In the genomic region with DNA sequence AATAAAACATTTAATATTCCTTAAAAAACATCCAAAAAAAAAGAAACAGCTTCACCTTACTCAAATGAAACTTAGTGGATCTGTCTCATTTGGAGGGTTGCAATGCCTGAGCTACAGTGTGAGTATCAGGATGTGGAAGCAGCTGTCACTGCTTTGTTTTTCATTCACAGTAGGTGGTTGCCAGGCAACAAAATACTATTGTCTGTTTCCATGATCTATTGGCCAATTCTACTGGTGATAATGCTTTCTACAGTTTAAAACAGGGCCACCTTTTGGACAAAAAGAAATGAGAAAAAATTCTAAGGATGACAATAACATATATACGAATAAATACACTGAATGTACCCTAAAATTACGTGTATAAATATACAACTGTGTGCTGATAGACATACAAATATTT, we compare ENCODE assay signal across 10 cellular contexts. TPM values are rescaled to one million over a fixed set of nuclear protein-coding genes. Genes with fewer than 3 reads are reported as not detected.
A peak's percentile ranks its signal among the peaks of the same experiment; 100 is the strongest.
DNase-seq lines count a peak whose midpoint lies in the region; ATAC-seq and TF ChIP-seq lines count a peak whose summit lies in the region.
"Had no signal": no experiment of that assay in that cellular context is flagged by ENCODE, and none has a peak within 500 bp of the region (broad histone marks: within the 10 kb centered on the region; RNA-seq: fewer than 3 reads in every experiment).

No MANE protein-coding gene starts in this region.

- H3K27me3 Mint-ChIP-seq in brain = peaks cover 5% of the 10 kb centered on the region
- H3K27me3 Mint-ChIP-seq in naive thymus-derived CD4-positive, alpha-beta T cell = peaks cover 40 to 48% (median 42%) of the 10 kb centered on the region in 5 donors

- H3K4me1 ChIP-seq in naive thymus-derived CD4-positive, alpha-beta T cell (ENCODE audit: control insufficient read depth in 2 of 2, insufficient read depth in 2 of 2, low read length in 2 of 2) = peaks cover 0 to 4% of the 10 kb centered on the region in 2 donors
- H3K4me1 ChIP-seq in thyroid gland (peaks cover 15 to 22% of the 10 kb centered on the region in 2 donors), upper lobe of left lung (peaks cover 21 to 28% (median 23%) of the 10 kb centered on the region in 4 donors)

- no peak overlapping the region for H3K4me3 ChIP-seq in naive thymus-derived CD4-positive, alpha-beta T cell (ENCODE audit: low read length)
- no peak overlapping the region for H3K4me3 ChIP-seq in thyroid gland (replicated peaks in 1 of 3)
- H3K4me3 ChIP-seq in upper lobe of left lung = no peak overlapping the region

- CTCF ChIA-PET in naive thymus-derived CD4-positive, alpha-beta T cell (lab: Charles Lee) = no interaction called here

- peak; percentile 42 for ATAC-seq in naive thymus-derived CD4-positive, alpha-beta T cell
- ATAC-seq in HG03520 (IDR thresholded peaks at IDR 0.05; ENCODE audit: unreplicated experiment) (no peak), HG02981 (IDR thresholded peaks at IDR 0.05; ENCODE audit: unreplicated experiment) (no peak), upper lobe of left lung (ENCODE audit: low FRiP score in 2 of 2) (no peak)

- H3K4me1 Mint-ChIP-seq in brain = peaks cover 75% of the 10 kb centered on the region
- H3K4me1 Mint-ChIP-seq in naive thymus-derived CD4-positive, alpha-beta T cell = peaks cover 0 to 20% (median 13%) of the 10 kb centered on the region in 7 donors

- H3K27ac Mint-ChIP-seq in brain = peak overlapping the region; percentile 11 to 93 (median 66)
- H3K27ac Mint-ChIP-seq in naive thymus-derived CD4-positive, alpha-beta T cell = no peak overlapping the region
- H3K27ac Mint-ChIP-seq: activated naive CD4-positive, alpha-beta T cell treated with anti-CD3 and anti-CD28 coated beads, Interleukin-2, amount 10 ng/mL, durations not matched to agents 7 days and 5 days had no signal

- peaks cover 0 to 10% of the 10 kb centered on the region in 2 donors for H3K27me3 ChIP-seq in naive thymus-derived CD4-positive, alpha-beta T cell (ENCODE audit: control insufficient read depth in 2 of 2, insufficient read depth in 2 of 2, low read length in 2 of 2)
- H3K27me3 ChIP-seq in thyroid gland (no peaks in the 10 kb centered on the region), upper lobe of left lung (peaks cover 0 to 23% (median 13%) of the 10 kb centered on the region in 4 donors)

- no peaks in the 10 kb centered on the region for H3K36me3 Mint-ChIP-seq in brain
- no peaks in the 10 kb centered on the region for H3K36me3 Mint-ChIP-seq in naive thymus-derived CD4-positive, alpha-beta T cell
- H3K36me3 Mint-ChIP-seq: activated naive CD4-positive, alpha-beta T cell treated with anti-CD3 and anti-CD28 coated beads, Interleukin-2, amount 10 ng/mL, durations not matched to agents 7 days and 5 days had no signal

- no peaks in the 10 kb centered on the region for H3K9me3 ChIP-seq in naive thymus-derived CD4-positive, alpha-beta T cell (ENCODE audit: control insufficient read depth in 2 of 3, low read length in 3 of 3)
- H3K9me3 ChIP-seq in thyroid gland (no peaks in the 10 kb centered on the region), upper lobe of left lung (no peaks in the 10 kb centered on the region)

- no peaks in the 10 kb centered on the region for H3K36me3 ChIP-seq in naive thymus-derived CD4-positive, alpha-beta T cell (ENCODE audit: control insufficient read depth in 2 of 3, insufficient read depth in 3 of 3, low read length in 3 of 3)
- no peaks in the 10 kb centered on the region for H3K36me3 ChIP-seq in thyroid gland
- H3K36me3 ChIP-seq in upper lobe of left lung = no peaks in the 10 kb centered on the region

- peak; percentile 21 for DNase-seq in GM10266 (ENCODE audit: extremely low spot score)
- peak; percentile 85 for DNase-seq in NCI-H146 treated with DMSO at 0.1 percent for 48 hours (lab: John Stamatoyannopoulos, UW; ENCODE audit: unreplicated experiment)
- no peak for DNase-seq in naive thymus-derived CD4-positive, alpha-beta T cell
- DNase-seq in thyroid gland = no peak
- DNase-seq in upper lobe of left lung = no peak
- DNase-seq: activated naive CD4-positive, alpha-beta T cell treated with anti-CD3 and anti-CD28 coated beads, Interleukin-2, amount 10 ng/mL, durations not matched to agents 7 days and 5 days; stimulated activated CD4-positive, alpha-beta T cell treated with anti-CD3 and anti-CD28 coated beads, Interleukin-15, amount 100 ng/mL, for 24 hours had no signal

- intact Hi-C loops in naive thymus-derived CD4-positive, alpha-beta T cell (cut with micrococcal nuclease) = no loop called here
- intact Hi-C loops in thyroid gland (cut with DNase I) = no loop called here

- H3K9me3 Mint-ChIP-seq in brain = no peaks in the 10 kb centered on the region
- no peaks in the 10 kb centered on the region for H3K9me3 Mint-ChIP-seq in naive thymus-derived CD4-positive, alpha-beta T cell
- H3K9me3 Mint-ChIP-seq: activated naive CD4-positive, alpha-beta T cell treated with anti-CD3 and anti-CD28 coated beads, Interleukin-2, amount 10 ng/mL, durations not matched to agents 7 days and 5 days had no signal

- WGBS in thyroid gland, 2 donors = 83 to 90% methylated on average over 2 of the region's 2 CpGs
- 84 to 87% methylated on average over 2 of the region's 2 CpGs for WGBS in upper lobe of left lung, 2 donors

- H3K4me3 Mint-ChIP-seq in brain = peak overlapping the region; percentile 81 to 97 (median 87)
- H3K4me3 Mint-ChIP-seq in naive thymus-derived CD4-positive, alpha-beta T cell = no peak overlapping the region
- H3K4me3 Mint-ChIP-seq: activated naive CD4-positive, alpha-beta T cell treated with anti-CD3 and anti-CD28 coated beads, Interleukin-2, amount 10 ng/mL, durations not matched to agents 7 days and 5 days had no signal

- TF ChIP-seq EP300 in upper lobe of left lung (IDR thresholded peaks at IDR 0.05) = no peak

- H3K27ac ChIP-seq in naive thymus-derived CD4-positive, alpha-beta T cell (ENCODE audit: low read depth, low read length) = no peak overlapping the region
- H3K27ac ChIP-seq in thyroid gland (no peak overlapping the region), upper lobe of left lung (no peak overlapping the region)

- POLR2A ChIA-PET in naive thymus-derived CD4-positive, alpha-beta T cell (lab: Charles Lee) = no interaction called here

- TF ChIP-seq CTCF in GM10266 (IDR thresholded peaks at IDR 0.05; ENCODE audit: control insufficient read depth, insufficient read depth, low read depth, missing control alignments) (no peak), brain (conservative IDR thresholded peaks at IDR 0.05) (no peak), thyroid gland (IDR thresholded peaks at IDR 0.05) (no peak), upper lobe of left lung (IDR thresholded peaks at IDR 0.05) (no peak)

- TF ChIP-seq POLR2A in thyroid gland (IDR thresholded peaks at IDR 0.05) (no peak), upper lobe of left lung (IDR thresholded peaks at IDR 0.05) (no peak)

RNA-seq across cellular contexts. Expression of gene ENOX1, which starts 3.0 kb away (rescaled TPM):
- polyA plus RNA-seq in brain (ENCODE audit: insufficient read depth, low read depth, low replicate concordance) = 3.6 TPM
- under 1 TPM in 1 of 5 experiments, not detected in 4; 0.17 TPM for total RNA-seq in naive thymus-derived CD4-positive, alpha-beta T cell
- polyA plus RNA-seq in naive thymus-derived CD4-positive, alpha-beta T cell = not detected
- 1 to 10 TPM in 1 of 4 donors, under 1 TPM in 3; 0.13 to 1.8 (median 0.31) TPM for total RNA-seq in thyroid gland
- 1 to 10 TPM in 1 of 6 donors, under 1 TPM in 3, not detected in 2; 0.20 to 1.0 (median 0.46) TPM for total RNA-seq in upper lobe of left lung

Comparison
In these comparisons a context has a peak if more than half of its experiments do, and no peak if none do; other contexts are left out.
1. DNase-seq: peak in GM10266 (single experiment) and NCI-H146 treated with DMSO at 0.1 percent for 48 hours (single experiment); none in naive thymus-derived CD4-positive, alpha-beta T cell (0 of 9), thyroid gland (0 of 2) and upper lobe of left lung (0 of 2).
2. H3K27ac Mint-ChIP-seq: peak in brain (5 of 5); none in naive thymus-derived CD4-positive, alpha-beta T cell (0 of 9).
3. H3K4me3 Mint-ChIP-seq: peak in brain (5 of 5); none in naive thymus-derived CD4-positive, alpha-beta T cell (0 of 10).